8 cellular contexts compared by ENCODE assay signal in genomic region chr17:76071497-76072148, GRCh38. TPM values are rescaled to one million over a fixed set of nuclear protein-coding genes. Genes with fewer than 3 reads are reported as not detected.
DNase-seq lines count a peak whose midpoint lies in the region; ATAC-seq, FAIRE-seq and TF ChIP-seq lines count a peak whose summit lies in the region.

No MANE protein-coding gene starts in this region.

- H3K27me3 Mint-ChIP-seq in progenitor cell of endocrine pancreas, result peaks cover 30% of the 10 kb centered on the region

- FAIRE-seq in GM19239 (lab: Jason Lieb, UNC), result peak; percentile 66

- peak overlapping the region; percentile 93 for H3K4me3 Mint-ChIP-seq in progenitor cell of endocrine pancreas (ENCODE audit: low read depth)

- H3K27ac Mint-ChIP-seq in progenitor cell of endocrine pancreas, result peak overlapping the region; percentile 97

- H3K4me1 Mint-ChIP-seq in progenitor cell of endocrine pancreas (ENCODE audit: low read depth), result peaks cover 14% of the 10 kb centered on the region

- H3K27me3 ChIP-seq in RWPE2 (ENCODE audit: insufficient read depth, poor library complexity, severe bottlenecking), result peaks cover 32% of the 10 kb centered on the region

- no peaks in the 10 kb centered on the region for H3K9me3 Mint-ChIP-seq in progenitor cell of endocrine pancreas (ENCODE audit: low read depth)

- ATAC-seq in RWPE2 (ENCODE audit: low read depth) (no peak), HG03159 (IDR thresholded peaks at IDR 0.05; ENCODE audit: unreplicated experiment) (no peak)

- H3K9me3 ChIP-seq in RWPE2 (ENCODE audit: severe bottlenecking), result no peaks in the 10 kb centered on the region

- peak overlapping the region; percentile 47 for H3K27ac ChIP-seq in RWPE2 (ENCODE audit: poor library complexity, severe bottlenecking)

- no peak for DNase-seq in GM19239 (ENCODE audit: insufficient read length, low spot score)
- no peak for DNase-seq in RWPE2 (ENCODE audit: low spot score)
- DNase-seq in epithelial cell of esophagus (ENCODE audit: low read depth), result no peak
- DNase-seq in progenitor cell of endocrine pancreas (ENCODE audit: low spot score, unreplicated experiment), result no peak
- DNase-seq in globus pallidus (ENCODE audit: low spot score), result no peak
- DNase-seq in SK-N-DZ (ENCODE audit: low spot score), result no peak
- DNase-seq in hippocampal formation (lab: John Stamatoyannopoulos, UW), result no peak

- TF ChIP-seq CTCF in RWPE2 (IDR thresholded peaks at IDR 0.05; ENCODE audit: poor library complexity, severe bottlenecking), result no peak
- no peak for TF ChIP-seq CTCF in epithelial cell of esophagus (IDR thresholded peaks at IDR 0.05; ENCODE audit: insufficient read depth, low read depth, low read length, missing control alignments)
- TF ChIP-seq CTCF in progenitor cell of endocrine pancreas (IDR thresholded peaks at IDR 0.05; ENCODE audit: unreplicated experiment), result no peak

- no peaks in the 10 kb centered on the region for H3K4me1 ChIP-seq in RWPE2 (ENCODE audit: insufficient read depth, poor library complexity, severe bottlenecking)

- H3K4me3 ChIP-seq in RWPE2 (ENCODE audit: severe bottlenecking) (peak overlapping the region; percentile 71), epithelial cell of esophagus (ENCODE audit: low read length) (peak overlapping the region; percentile 91)

- peaks cover 2% of the 10 kb centered on the region for H3K36me3 Mint-ChIP-seq in progenitor cell of endocrine pancreas (ENCODE audit: insufficient read depth)

- peaks cover 36% of the 10 kb centered on the region for H3K36me3 ChIP-seq in RWPE2 (ENCODE audit: low read depth)

RNA-seq across cellular contexts. Expression of gene SRP68, which starts 0.7 kb away (rescaled TPM):
- 74.9 and 79.4 TPM in 2 replicates for total RNA-seq in progenitor cell of endocrine pancreas
- polyA plus RNA-seq in SK-N-DZ (2014; cell fraction: cytosol; rRNA removed), result 31.3 and 32.5 TPM in 2 replicates
- 29.9 and 44.1 TPM in 2 replicates for polyA plus RNA-seq in SK-N-DZ (2014; cell fraction: nucleus; rRNA removed)

RNA-seq across cellular contexts. Expression of gene GALR2, which starts 3.0 kb away (rescaled TPM):
- total RNA-seq in progenitor cell of endocrine pancreas, result 1.0 and 1.1 TPM in 2 replicates
- 0.71 TPM in 1 of 2 replicates, not detected in the other for polyA plus RNA-seq in SK-N-DZ (2014; cell fraction: cytosol; rRNA removed)
- 0.14 TPM in 1 of 2 replicates, not detected in the other for polyA plus RNA-seq in SK-N-DZ (2014; cell fraction: nucleus; rRNA removed)

RNA-seq across cellular contexts. Expression of gene ZACN, which starts 7.4 kb away (rescaled TPM):
- total RNA-seq in progenitor cell of endocrine pancreas, result 0.36 and 0.96 TPM in 2 replicates
- polyA plus RNA-seq in SK-N-DZ (2014; cell fraction: cytosol; rRNA removed), result not detected in 2 replicates
- polyA plus RNA-seq in SK-N-DZ (2014; cell fraction: nucleus; rRNA removed), result 0.17 and 1.3 TPM in 2 replicates

RNA-seq across cellular contexts. Expression of gene EXOC7, which starts 32.0 kb away (rescaled TPM):
- total RNA-seq in progenitor cell of endocrine pancreas, result 354 and 364 TPM in 2 replicates
- polyA plus RNA-seq in SK-N-DZ (2014; cell fraction: cytosol; rRNA removed), result 57.8 and 63.1 TPM in 2 replicates
- polyA plus RNA-seq in SK-N-DZ (2014; cell fraction: nucleus; rRNA removed), result 161 and 177 TPM in 2 replicates

RNA-seq across cellular contexts. Expression of gene EVPL, which starts 44.5 kb away (rescaled TPM):
- 0.05 TPM in 1 of 2 replicates, not detected in the other for total RNA-seq in progenitor cell of endocrine pancreas
- polyA plus RNA-seq in SK-N-DZ (2014; cell fraction: cytosol; rRNA removed), result 0.95 and 1.2 TPM in 2 replicates
- 2.9 and 3.9 TPM in 2 replicates for polyA plus RNA-seq in SK-N-DZ (2014; cell fraction: nucleus; rRNA removed)
